Comparison of ENCODE assay signal across 25 cellular contexts in genomic region chr11:40285520-40285919, GRCh38.
"Had no signal": no experiment of that assay in that cellular context is flagged by ENCODE, and none has a peak within 500 bp of the region (broad histone marks: within the 10 kb centered on the region; RNA-seq: fewer than 3 reads in every experiment).

No MANE protein-coding gene starts in this region.

- H3K36me3 ChIP-seq: adrenal gland, SJSA1 had no signal

- H3K4me2 ChIP-seq: SK-N-SH had no signal

- H3K4me3 ChIP-seq: adrenal gland, SJSA1 had no signal

- FAIRE-seq: bronchial epithelial cell, TTC549 had no signal

- H3K27me3 ChIP-seq: adrenal gland had no signal

- H3K4me1 ChIP-seq: adrenal gland, SJSA1 had no signal

- H3K9ac ChIP-seq: SK-N-SH had no signal

- H3K27ac ChIP-seq: adrenal gland, SJSA1 had no signal

- DNase-seq: activated CD4-positive, alpha-beta T cell treated with anti-CD3 and anti-CD28 coated beads for 36 hours; activated CD4-positive, alpha-beta T cell treated with anti-CD3 and anti-CD28 coated beads, Interleukin-2, amount 10 ng/mL, durations not matched to agents 7 days and 5 days; activated CD4-positive, alpha-beta T cell treated with anti-CD3 and anti-CD28 coated beads, Interleukin-2, amount 50 U/mL, for 48 hours; activated CD8-positive, alpha-beta T cell treated with anti-CD3 and anti-CD28 coated beads, Interleukin-2, amount 10 ng/mL, durations not matched to agents 7 days and 5 days; activated gamma-delta T cell treated with Interleukin-2 at 50 U/mL for 16 hours; activated naive CD4-positive, alpha-beta T cell treated with anti-CD3 and anti-CD28 coated beads for 36 hours; activated T-cell treated with anti-CD3 and anti-CD28 coated beads, Interleukin-2, amount 50 U/mL, for 24 hours; adrenal gland; caudate nucleus; cerebellar nuclear complex; NCI-H1417; NCI-H146; NCI-H187; NCI-H2029 treated with DMSO at 0.1 percent for 48 hours; NCI-H2107; NCI-H2171 treated with DMSO at 0.1 percent for 48 hours; NCI-H2227 treated with DMSO at 0.1 percent for 48 hours; NCI-H446; NCI-H524 treated with DMSO at 0.1 percent for 48 hours; RPMI8226; SHP77 treated with DMSO at 0.1 percent for 48 hours; SK-N-SH had no signal
